1 cellular context compared by ENCODE assay signal in the genomic region with DNA sequence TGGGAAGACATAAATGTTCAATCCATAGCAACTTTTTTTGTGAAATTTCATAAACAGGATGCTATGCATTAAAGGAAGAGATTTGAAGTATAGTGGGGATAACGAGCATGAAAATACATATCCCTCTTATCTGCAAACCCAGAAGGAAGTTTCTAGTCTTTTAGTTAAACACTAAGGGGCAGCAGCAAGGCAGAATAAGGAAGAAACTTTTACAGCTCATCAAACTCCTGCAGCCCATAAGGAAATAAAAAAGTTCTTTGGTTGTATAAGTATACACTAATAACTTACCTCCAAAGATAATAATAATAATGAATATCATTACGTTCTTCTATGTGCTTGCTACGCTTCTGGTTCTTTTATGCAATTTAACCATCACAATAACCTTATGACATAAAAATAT.
TF ChIP-seq lines count a peak whose summit lies in the region.

No MANE protein-coding gene starts in this region.

TF ChIP-seq in GM12878, 131 proteins besides CTCF, POLR2A, EP300 and RAD21:
- TF ChIP-seq EZH2 (IDR thresholded peaks at IDR 0.05; ENCODE audit: borderline replicate concordance, control insufficient read depth, low read depth, low read length) (no peak), SREBF1 (IDR thresholded peaks at IDR 0.05; ENCODE audit: low read length) (no peak), HDGF (IDR thresholded peaks at IDR 0.05) (no peak), CHD1 (IDR thresholded peaks at IDR 0.05; ENCODE audit: low read depth, low read length) (no peak), MXI1 (IDR thresholded peaks at IDR 0.05; ENCODE audit: low read depth, low read length) (no peak), MEF2B (IDR thresholded peaks at IDR 0.05; ENCODE audit: partially characterized antibody, poor library complexity, severe bottlenecking) (no peak), NFXL1 (IDR thresholded peaks at IDR 0.05; ENCODE audit: borderline replicate concordance) (no peak), LARP7 (IDR thresholded peaks at IDR 0.05) (no peak), NBN (IDR thresholded peaks at IDR 0.05) (no peak), RELA (IDR thresholded peaks at IDR 0.05; ENCODE audit: borderline replicate concordance, partially characterized antibody) (no peak), RB1 (IDR thresholded peaks at IDR 0.05; ENCODE audit: borderline replicate concordance) (no peak)
- TF ChIP-seq, protein P1, sequence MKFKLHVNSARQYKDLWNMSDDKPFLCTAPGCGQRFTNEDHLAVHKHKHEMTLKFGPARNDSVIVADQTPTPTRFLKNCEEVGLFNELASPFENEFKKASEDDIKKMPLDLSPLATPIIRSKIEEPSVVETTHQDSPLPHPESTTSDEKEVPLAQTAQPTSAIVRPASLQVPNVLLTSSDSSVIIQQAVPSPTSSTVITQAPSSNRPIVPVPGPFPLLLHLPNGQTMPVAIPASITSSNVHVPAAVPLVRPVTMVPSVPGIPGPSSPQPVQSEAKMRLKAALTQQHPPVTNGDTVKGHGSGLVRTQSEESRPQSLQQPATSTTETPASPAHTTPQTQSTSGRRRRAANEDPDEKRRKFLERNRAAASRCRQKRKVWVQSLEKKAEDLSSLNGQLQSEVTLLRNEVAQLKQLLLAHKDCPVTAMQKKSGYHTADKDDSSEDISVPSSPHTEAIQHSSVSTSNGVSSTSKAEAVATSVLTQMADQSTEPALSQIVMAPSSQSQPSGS (IDR thresholded peaks at IDR 0.05; ENCODE audit: low read length), result no peak
- TF ChIP-seq, protein P2, sequence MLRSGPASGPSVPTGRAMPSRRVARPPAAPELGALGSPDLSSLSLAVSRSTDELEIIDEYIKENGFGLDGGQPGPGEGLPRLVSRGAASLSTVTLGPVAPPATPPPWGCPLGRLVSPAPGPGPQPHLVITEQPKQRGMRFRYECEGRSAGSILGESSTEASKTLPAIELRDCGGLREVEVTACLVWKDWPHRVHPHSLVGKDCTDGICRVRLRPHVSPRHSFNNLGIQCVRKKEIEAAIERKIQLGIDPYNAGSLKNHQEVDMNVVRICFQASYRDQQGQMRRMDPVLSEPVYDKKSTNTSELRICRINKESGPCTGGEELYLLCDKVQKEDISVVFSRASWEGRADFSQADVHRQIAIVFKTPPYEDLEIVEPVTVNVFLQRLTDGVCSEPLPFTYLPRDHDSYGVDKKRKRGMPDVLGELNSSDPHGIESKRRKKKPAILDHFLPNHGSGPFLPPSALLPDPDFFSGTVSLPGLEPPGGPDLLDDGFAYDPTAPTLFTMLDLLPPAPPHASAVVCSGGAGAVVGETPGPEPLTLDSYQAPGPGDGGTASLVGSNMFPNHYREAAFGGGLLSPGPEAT (IDR thresholded peaks at IDR 0.05; ENCODE audit: low read depth), result no peak
